Comparison of ENCODE assay signal across 25 cellular contexts in genomic region chr1:190957565-190957964, GRCh38.
DNase-seq lines count a peak whose midpoint lies in the region; ATAC-seq and FAIRE-seq lines count a peak whose summit lies in the region.
"Had no signal": no experiment of that assay in that cellular context is flagged by ENCODE, and none has a peak within 500 bp of the region (broad histone marks: within the 10 kb centered on the region; RNA-seq: fewer than 3 reads in every experiment).

No MANE protein-coding gene starts in this region.

- no peaks in the 10 kb centered on the region for H3K27me3 Mint-ChIP-seq in activated T-cell treated with anti-CD3 and anti-CD28 coated beads, Interleukin-2, amount 50 U/mL, for 24 hours
- H3K27me3 Mint-ChIP-seq: activated naive CD8-positive, alpha-beta T cell treated with anti-CD3 and anti-CD28 coated beads, Interleukin-2, amount 10 ng/mL, durations not matched to agents 7 days and 5 days; brain; naive thymus-derived CD4-positive, alpha-beta T cell had no signal

- peak; percentile 39 for FAIRE-seq in A204.1 (lab: Jason Lieb, UNC)

- ATAC-seq in GM21717 (IDR thresholded peaks at IDR 0.05; ENCODE audit: unreplicated experiment): no peak
- ATAC-seq in HG02623 (IDR thresholded peaks at IDR 0.05; ENCODE audit: unreplicated experiment): no peak
- ATAC-seq: gastrocnemius medialis; naive thymus-derived CD4-positive, alpha-beta T cell; stimulated activated naive CD8-positive, alpha-beta T cell treated with anti-CD3 and anti-CD28 coated beads, Interleukin-15, Interleukin-2, amounts not matched to agents 100 U/mL and 50 U/mL, for 24 hours had no signal

- peak; percentile 1 for DNase-seq in EL
- DNase-seq in NCI-H460 (ENCODE audit: extremely low read depth, low read depth): peak; percentile 3
- DNase-seq in cerebellar cortex (ENCODE audit: low spot score): peak; percentile 1
- no peak for DNase-seq in activated gamma-delta T cell (lab: John Stamatoyannopoulos, UW)
- DNase-seq in activated T-cell treated with anti-CD3 and anti-CD28 coated beads, Interleukin-2, amount 50 U/mL, for 24 hours: no peak
- DNase-seq: activated CD4-positive, alpha-beta T cell treated with anti-CD3 and anti-CD28 coated beads for 1 hour; activated naive CD8-positive, alpha-beta T cell treated with anti-CD3 and anti-CD28 coated beads, Interleukin-2, amount 10 ng/mL, durations not matched to agents 7 days and 5 days; COR-L47; erythroblast; gastrocnemius medialis; H7; mesendoderm; naive thymus-derived CD4-positive, alpha-beta T cell; NCI-H1092 treated with DMSO at 0.1 percent for 48 hours; NCI-H2171; NCI-H748 treated with DMSO at 0.1 percent for 48 hours; Peyer's patch; stimulated activated CD4-positive, alpha-beta T cell treated with anti-CD3 and anti-CD28 coated beads, Interleukin-1b, Interleukin-23, amount 100 ng/mL, for 48 hours; stimulated activated naive CD8-positive, alpha-beta T cell treated with anti-CD3 and anti-CD28 coated beads, Interleukin-15, Interleukin-2, amounts not matched to agents 100 U/mL and 50 U/mL, for 24 hours; T-helper 9 cell; transverse colon had no signal

- peaks cover 10% of the 10 kb centered on the region for H3K9me3 Mint-ChIP-seq in activated T-cell treated with anti-CD3 and anti-CD28 coated beads, Interleukin-2, amount 50 U/mL, for 24 hours
- H3K9me3 Mint-ChIP-seq: activated naive CD8-positive, alpha-beta T cell treated with anti-CD3 and anti-CD28 coated beads, Interleukin-2, amount 10 ng/mL, durations not matched to agents 7 days and 5 days had no signal

- no peak overlapping the region for H3K4me3 Mint-ChIP-seq in activated T-cell treated with anti-CD3 and anti-CD28 coated beads, Interleukin-2, amount 50 U/mL, for 24 hours
- H3K4me3 Mint-ChIP-seq: activated naive CD8-positive, alpha-beta T cell treated with anti-CD3 and anti-CD28 coated beads, Interleukin-2, amount 10 ng/mL, durations not matched to agents 7 days and 5 days; brain; naive thymus-derived CD4-positive, alpha-beta T cell had no signal

- no peak overlapping the region for H3K27ac Mint-ChIP-seq in activated T-cell treated with anti-CD3 and anti-CD28 coated beads, Interleukin-2, amount 50 U/mL, for 24 hours
- H3K27ac Mint-ChIP-seq: activated naive CD8-positive, alpha-beta T cell treated with anti-CD3 and anti-CD28 coated beads, Interleukin-2, amount 10 ng/mL, durations not matched to agents 7 days and 5 days; brain; naive thymus-derived CD4-positive, alpha-beta T cell had no signal

- H3K36me3 Mint-ChIP-seq in activated T-cell treated with anti-CD3 and anti-CD28 coated beads, Interleukin-2, amount 50 U/mL, for 24 hours (ENCODE audit: low read depth): no peaks in the 10 kb centered on the region
- H3K36me3 Mint-ChIP-seq: activated naive CD8-positive, alpha-beta T cell treated with anti-CD3 and anti-CD28 coated beads, Interleukin-2, amount 10 ng/mL, durations not matched to agents 7 days and 5 days; brain; naive thymus-derived CD4-positive, alpha-beta T cell had no signal

- H3K4me1 Mint-ChIP-seq in activated T-cell treated with anti-CD3 and anti-CD28 coated beads, Interleukin-2, amount 50 U/mL, for 24 hours (ENCODE audit: low read depth): no peaks in the 10 kb centered on the region
- H3K4me1 Mint-ChIP-seq: activated naive CD8-positive, alpha-beta T cell treated with anti-CD3 and anti-CD28 coated beads, Interleukin-2, amount 10 ng/mL, durations not matched to agents 7 days and 5 days; brain; naive thymus-derived CD4-positive, alpha-beta T cell had no signal

Comparison
In these comparisons a context has a peak if more than half of its experiments do, and no peak if none do; other contexts are left out.
1. DNase-seq: peak in EL (single experiment), NCI-H460 (single experiment) and cerebellar cortex (single experiment); none in activated gamma-delta T cell (single experiment) and activated T-cell treated with anti-CD3 and anti-CD28 coated beads, Interleukin-2, amount 50 U/mL, for 24 hours (single experiment).